1 cellular context compared by ENCODE assay signal in genomic region chr5:51388488-51389325, GRCh38.
TF ChIP-seq lines count a peak whose summit lies in the region.

No MANE protein-coding gene starts in this region.

TF ChIP-seq in GM23338, 12 proteins besides CTCF, POLR2A, EP300 and RAD21 (continued from another document):
- TF ChIP-seq ZNF462 (CRISPR knock-in tag; IDR thresholded peaks at IDR 0.05): no peak
- TF ChIP-seq EZH2 (IDR thresholded peaks at IDR 0.05; ENCODE audit: low read depth, unreplicated experiment): peak; percentile 93
- TF ChIP-seq NANOG (IDR thresholded peaks at IDR 0.05; ENCODE audit: borderline replicate concordance): no peak
